In genomic region chr7:26457702-26458327, GRCh38 we compare ENCODE assay signal across 19 cellular contexts.
DNase-seq lines count a peak whose midpoint lies in the region; FAIRE-seq lines count a peak whose summit lies in the region.
"Had no signal": no experiment of that assay in that cellular context is flagged by ENCODE, and none has a peak within 500 bp of the region (broad histone marks: within the 10 kb centered on the region; RNA-seq: fewer than 3 reads in every experiment).

No MANE protein-coding gene starts in this region.

- DNase-seq in DMS53 (lab: John Stamatoyannopoulos, UW) (peak; percentile 20), DMS53 treated with DMSO at 0.1 percent for 48 hours (lab: John Stamatoyannopoulos, UW; ENCODE audit: unreplicated experiment) (no peak), SK-N-DZ (ENCODE audit: low spot score) (peak; percentile 22), pulmonary artery endothelial cell (ENCODE audit: low read depth, low spot score) (peak; percentile 45), NCI-H128 (lab: John Stamatoyannopoulos, UW; ENCODE audit: unreplicated experiment) (no peak), COLO829 (ENCODE audit: low spot score) (no peak), hepatic stellate cell (ENCODE audit: low spot score) (no peak)
- DNase-seq: Caco-2, KBM-7, MG63, NCI-H1105, NCI-H2029, NCI-H510A treated with DMSO at 0.1 percent for 48 hours, Peyer's patch, SHP77 treated with DMSO at 0.1 percent for 48 hours had no signal

- peak; percentile 13 for FAIRE-seq in islet of Langerhans (lab: Jason Lieb, UNC)
- FAIRE-seq: G401.6, GM12892, HTR-8/SVneo had no signal

Comparison
In these comparisons a context has a peak if more than half of its experiments do, and no peak if none do; other contexts are left out.
1. DNase-seq: peak in DMS53 (single experiment), SK-N-DZ (single experiment) and pulmonary artery endothelial cell (single experiment); none in DMS53 treated with DMSO at 0.1 percent for 48 hours (single experiment), NCI-H128 (single experiment), COLO829 (single experiment) and hepatic stellate cell (single experiment).